ENCODE assay signal across 1 cellular context in the genomic region with DNA sequence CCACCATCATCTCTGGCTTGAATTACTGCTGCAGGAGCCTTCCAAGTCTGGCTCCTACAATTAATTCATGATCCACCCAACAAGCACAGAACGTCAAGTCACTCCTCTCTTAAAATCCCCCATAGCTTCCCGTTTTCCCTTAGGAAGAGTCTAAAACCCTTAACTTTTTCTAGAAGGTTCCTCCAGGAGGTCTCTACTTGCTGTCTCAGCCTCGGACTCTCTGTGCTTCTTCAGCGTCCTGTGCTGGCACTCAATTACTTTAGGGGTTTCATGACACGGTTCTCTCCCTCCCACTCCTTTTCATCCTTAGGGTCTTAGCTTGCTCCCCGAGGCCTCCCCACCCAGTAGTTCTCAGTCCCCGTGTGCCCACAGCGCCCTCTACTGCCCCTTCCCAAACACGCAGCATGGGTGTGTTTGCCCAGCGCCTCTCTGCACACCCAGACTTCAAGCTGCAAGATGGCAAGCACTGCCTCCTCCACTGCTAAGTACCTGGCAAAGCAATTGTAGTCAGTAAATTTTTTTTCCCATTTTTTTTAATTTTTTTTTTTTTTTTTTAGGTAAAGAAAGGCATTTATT.
TF ChIP-seq lines count a peak whose summit lies in the region.

No MANE protein-coding gene starts in this region.

TF ChIP-seq in GM12878, 131 proteins besides CTCF, POLR2A, EP300 and RAD21 (continued from another document):
- TF ChIP-seq RELB (IDR thresholded peaks at IDR 0.05; ENCODE audit: low read depth) (0 out of 2 replicates have a peak, but pooled peaks have one; percentile 18), RELA (IDR thresholded peaks at IDR 0.05; ENCODE audit: borderline replicate concordance, partially characterized antibody) (no peak), SMC3 (IDR thresholded peaks at IDR 0.05; ENCODE audit: borderline replicate concordance, low read length) (peak; percentile 78), ZBTB4 (CRISPR knock-in tag; IDR thresholded peaks at IDR 0.05) (no peak)
